In genomic region chr5:7673658-7674057, GRCh38 we compare ENCODE assay signal across 34 cellular contexts.
"Had no signal": no experiment of that assay in that cellular context is flagged by ENCODE, and none has a peak within 500 bp of the region (broad histone marks: within the 10 kb centered on the region; RNA-seq: fewer than 3 reads in every experiment).

No MANE protein-coding gene starts in this region.

- H3K9me3 Mint-ChIP-seq: activated B cell treated with CpG ODN at 0.5 μM for 24 hours; activated CD4-positive, alpha-beta memory T cell treated with anti-CD3 and anti-CD28 coated beads for 36 hours; activated naive CD4-positive, alpha-beta T cell treated with anti-CD3 and anti-CD28 coated beads, Interleukin-2, amount 10 ng/mL, durations not matched to agents 7 days and 5 days; activated naive CD8-positive, alpha-beta T cell treated with anti-CD3 and anti-CD28 coated beads, Interleukin-2, amount 50 U/mL, for 24 hours; T-helper 1 cell treated with Interleukin-12 subunit alpha and Interleukin-12 subunit beta and Interleukin-4 antibody, amounts not matched to agents 30 μg/mL and 1 μg/mL, for 36 hours had no signal

- H3K4me3 ChIP-seq: body of pancreas, breast epithelium, MG63, SJCRH30, SK-N-MC had no signal

- H3K36me3 ChIP-seq: breast epithelium, MG63, SJCRH30 had no signal

- H3K4me1 Mint-ChIP-seq: activated B cell treated with CpG ODN at 0.5 μM for 24 hours; activated naive CD4-positive, alpha-beta T cell treated with anti-CD3 and anti-CD28 coated beads, Interleukin-2, amount 10 ng/mL, durations not matched to agents 7 days and 5 days; activated naive CD8-positive, alpha-beta T cell treated with anti-CD3 and anti-CD28 coated beads, Interleukin-2, amount 50 U/mL, for 24 hours had no signal

- H3K36me3 Mint-ChIP-seq: activated CD4-positive, alpha-beta memory T cell treated with anti-CD3 and anti-CD28 coated beads for 36 hours; activated naive CD4-positive, alpha-beta T cell treated with anti-CD3 and anti-CD28 coated beads, Interleukin-2, amount 10 ng/mL, durations not matched to agents 7 days and 5 days; activated naive CD8-positive, alpha-beta T cell had no signal

- H3K27me3 ChIP-seq: body of pancreas, breast epithelium, MG63, SJCRH30 had no signal

- H3K4me3 Mint-ChIP-seq: activated B cell treated with CpG ODN at 0.5 μM for 24 hours; activated CD4-positive, alpha-beta memory T cell treated with anti-CD3 and anti-CD28 coated beads for 36 hours; activated naive CD4-positive, alpha-beta T cell treated with anti-CD3 and anti-CD28 coated beads, Interleukin-2, amount 10 ng/mL, durations not matched to agents 7 days and 5 days; activated naive CD8-positive, alpha-beta T cell; activated naive CD8-positive, alpha-beta T cell treated with anti-CD3 and anti-CD28 coated beads, Interleukin-2, amount 50 U/mL, for 24 hours; T-helper 1 cell treated with Interleukin-12 subunit alpha and Interleukin-12 subunit beta and Interleukin-4 antibody, amounts not matched to agents 30 μg/mL and 1 μg/mL, for 36 hours; T-helper 2 cell treated with Interferon-gamma antibody and Interleukin-4, amounts not matched to agents 5 μg/mL and 100 μg/mL, for 36 hours had no signal

- H3K27ac Mint-ChIP-seq: activated B cell treated with CpG ODN at 0.5 μM for 24 hours; activated CD4-positive, alpha-beta memory T cell treated with anti-CD3 and anti-CD28 coated beads for 36 hours; activated naive CD4-positive, alpha-beta T cell treated with anti-CD3 and anti-CD28 coated beads, Interleukin-2, amount 10 ng/mL, durations not matched to agents 7 days and 5 days; activated naive CD8-positive, alpha-beta T cell; activated naive CD8-positive, alpha-beta T cell treated with anti-CD3 and anti-CD28 coated beads, Interleukin-2, amount 50 U/mL, for 24 hours; T-helper 1 cell treated with Interleukin-12 subunit alpha and Interleukin-12 subunit beta and Interleukin-4 antibody, amounts not matched to agents 30 μg/mL and 1 μg/mL, for 36 hours; T-helper 2 cell treated with Interferon-gamma antibody and Interleukin-4, amounts not matched to agents 5 μg/mL and 100 μg/mL, for 36 hours had no signal

- H3K27me3 Mint-ChIP-seq: activated B cell treated with CpG ODN at 0.5 μM for 24 hours; activated CD4-positive, alpha-beta memory T cell treated with anti-CD3 and anti-CD28 coated beads for 36 hours; activated naive CD4-positive, alpha-beta T cell treated with anti-CD3 and anti-CD28 coated beads, Interleukin-2, amount 10 ng/mL, durations not matched to agents 7 days and 5 days; activated naive CD8-positive, alpha-beta T cell; activated naive CD8-positive, alpha-beta T cell treated with anti-CD3 and anti-CD28 coated beads, Interleukin-2, amount 50 U/mL, for 24 hours had no signal

- DNase-seq: activated B cell treated with CpG ODN at 0.5 μM for 24 hours; activated CD4-positive, alpha-beta memory T cell treated with anti-CD3 and anti-CD28 coated beads for 36 hours; activated CD4-positive, alpha-beta T cell treated with anti-CD3 and anti-CD28 coated beads for 4 hours; activated CD4-positive, alpha-beta T cell treated with anti-CD3 and anti-CD28 coated beads, Interleukin-2, amount 50 U/mL, for 1 hour; activated CD4-positive, CD25-positive, alpha-beta regulatory T cell treated with anti-CD3 and anti-CD28 coated beads, Interleukin-2, amount 50 U/mL, for 72 hours; activated CD8-positive, alpha-beta memory T cell treated with anti-CD3 and anti-CD28 coated beads, Interleukin-2, amount 50 U/mL, for 4 hours; activated effector memory CD4-positive, alpha-beta T cell treated with Interleukin-2 at 50 U/mL for 16 hours; activated naive CD4-positive, alpha-beta T cell treated with anti-CD3 and anti-CD28 coated beads, Interleukin-2, amount 10 ng/mL, durations not matched to agents 7 days and 5 days; activated naive CD8-positive, alpha-beta T cell treated with anti-CD3 and anti-CD28 coated beads, Interleukin-2, amount 50 U/mL, for 24 hours; activated T-cell treated with anti-CD3 and anti-CD28 coated beads for 4 hours; activated T-cell treated with anti-CD3 and anti-CD28 coated beads, Interleukin-2, amount 50 U/mL, for 48 hours; aorta; body of pancreas; Kasumi-1; KG1; MG63; NCI-H1048; NCI-H1105 treated with DMSO at 0.1 percent for 48 hours; NCI-H1436; NCI-H1694; NCI-H1930; NCI-H2081 treated with DMSO at 0.1 percent for 48 hours; NCI-H226; NCI-H446 treated with DMSO at 0.1 percent for 48 hours; NCI-H524; NCI-H69; SHP77; SJCRH30 had no signal

- H3K9me3 ChIP-seq: body of pancreas, breast epithelium, MG63, SJCRH30 had no signal

- H3K27ac ChIP-seq: body of pancreas, breast epithelium, SJCRH30, SK-N-MC had no signal

- H3K4me1 ChIP-seq: breast epithelium had no signal

- ATAC-seq: activated naive CD8-positive, alpha-beta T cell treated with anti-CD3 and anti-CD28 coated beads, Interleukin-2, amount 50 U/mL, for 24 hours; body of pancreas; Panc1 had no signal
